ENCODE assay signal across 1 cellular context in the genomic region with DNA sequence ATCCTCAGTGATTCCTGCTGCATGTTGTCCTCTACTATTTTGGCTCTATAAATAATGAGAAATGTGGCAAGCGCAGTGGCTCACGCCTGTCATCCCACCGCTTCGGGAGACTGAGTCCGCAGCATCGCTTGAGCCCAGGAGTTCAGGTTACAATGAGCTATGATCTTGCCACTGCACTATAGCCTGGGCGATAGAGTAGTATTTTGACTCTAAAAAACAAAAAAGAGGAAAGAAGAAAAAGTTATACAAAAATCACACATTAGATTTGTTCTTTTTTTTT.
TF ChIP-seq lines count a peak whose summit lies in the region.

No MANE protein-coding gene starts in this region.

TF ChIP-seq in endothelial cell of umbilical vein, 7 proteins besides CTCF, POLR2A, EP300 and RAD21:
- no peak for TF ChIP-seq MYC (IDR thresholded peaks at IDR 0.05; ENCODE audit: low read depth, low read length)
- TF ChIP-seq FOS (IDR thresholded peaks at IDR 0.05; ENCODE audit: borderline replicate concordance, insufficient read depth, low read length) = no peak
- no peak for TF ChIP-seq EZH2 (IDR thresholded peaks at IDR 0.05; ENCODE audit: borderline replicate concordance, low read depth, low read length, severe bottlenecking)
- TF ChIP-seq, protein P1, sequence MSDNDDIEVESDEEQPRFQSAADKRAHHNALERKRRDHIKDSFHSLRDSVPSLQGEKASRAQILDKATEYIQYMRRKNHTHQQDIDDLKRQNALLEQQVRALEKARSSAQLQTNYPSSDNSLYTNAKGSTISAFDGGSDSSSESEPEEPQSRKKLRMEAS (IDR thresholded peaks at IDR 0.05; ENCODE audit: insufficient read depth, insufficient read length) = no peak
- TF ChIP-seq POLR2AphosphoS5 (IDR thresholded peaks at IDR 0.05; ENCODE audit: insufficient read depth, low read depth, low read length) = no peak
- TF ChIP-seq JUN (IDR thresholded peaks at IDR 0.05; ENCODE audit: borderline replicate concordance, insufficient read depth, insufficient read length, low read depth) = no peak
- no peak for TF ChIP-seq GATA2 (IDR thresholded peaks at IDR 0.05; ENCODE audit: insufficient read depth, insufficient read length, low read depth, low read length)
TF ChIP-seq in endothelial cell of umbilical vein: peak in this region for 0.
